23 cellular contexts compared by ENCODE assay signal in genomic region chr11:33043221-33043833, GRCh38. TPM values are rescaled to one million over a fixed set of nuclear protein-coding genes. Genes with fewer than 3 reads are reported as not detected.
DNase-seq lines count a peak whose midpoint lies in the region; ATAC-seq, FAIRE-seq and TF ChIP-seq lines count a peak whose summit lies in the region.
"Had no signal": no experiment of that assay in that cellular context is flagged by ENCODE, and none has a peak within 500 bp of the region (broad histone marks: within the 10 kb centered on the region; RNA-seq: fewer than 3 reads in every experiment).

No MANE protein-coding gene starts in this region.

- H3K9me2 ChIP-seq in Loucy (replicated peaks; ENCODE audit: low read depth, low read length), result no peaks in the 10 kb centered on the region

- H2AFZ ChIP-seq in Loucy (ENCODE audit: low read length) (no peak overlapping the region), astrocyte (ENCODE audit: low read depth, low read length) (no peak overlapping the region)
- H2AFZ ChIP-seq: neural progenitor cell had no signal

- H3K36me3 ChIP-seq in Loucy (ENCODE audit: insufficient read depth, low read length) (peaks cover 9% of the 10 kb centered on the region; the same call in 1 of the 2 replicates), astrocyte (ENCODE audit: insufficient read depth, low read length) (peaks cover 12% of the 10 kb centered on the region)
- H3K36me3 ChIP-seq: cardiac muscle cell, neural progenitor cell, prostate gland, thoracic aorta had no signal

- H3K27ac Mint-ChIP-seq in astrocyte (ENCODE audit: unreplicated experiment), result peak overlapping the region; percentile 18
- H3K27ac Mint-ChIP-seq in nephron, result peak overlapping the region in 2 of 3 experiments; percentile 12 to 25
- H3K27ac Mint-ChIP-seq in osteocyte (ENCODE audit: unreplicated experiment), result no peak overlapping the region
- H3K27ac Mint-ChIP-seq: CD4-positive, CD25-positive, alpha-beta regulatory T cell; dendritic cell treated with granulocyte-macrophage colony-stimulating factor and Interleukin-4, amounts not matched to agents 40 ng/mL and 50 ng/mL, for 4 days; neural progenitor cell had no signal

- H3K4me1 Mint-ChIP-seq in astrocyte (ENCODE audit: low read depth, unreplicated experiment), result peaks cover 8% of the 10 kb centered on the region
- peaks cover 11% of the 10 kb centered on the region for H3K4me1 Mint-ChIP-seq in nephron
- H3K4me1 Mint-ChIP-seq in osteocyte (ENCODE audit: unreplicated experiment), result peaks cover 23% of the 10 kb centered on the region

- H3K27me3 ChIP-seq in Loucy (ENCODE audit: insufficient read depth, low read length, poor library complexity, severe bottlenecking) (no peaks in the 10 kb centered on the region), astrocyte (ENCODE audit: insufficient read depth, low read length) (no peaks in the 10 kb centered on the region)
- H3K27me3 ChIP-seq: cardiac muscle cell, heart right ventricle had no signal

- H3K4me1 ChIP-seq in Loucy (ENCODE audit: insufficient read depth, low read length, poor library complexity, severe bottlenecking) (peaks cover 28% of the 10 kb centered on the region), astrocyte (ENCODE audit: insufficient read depth, low read length) (peaks cover 23% of the 10 kb centered on the region)
- H3K4me1 ChIP-seq: prostate gland had no signal

- no peak for TF ChIP-seq CTCF in Loucy (conservative IDR thresholded peaks at IDR 0.05; ENCODE audit: low read length)
- no peak for TF ChIP-seq CTCF in astrocyte (IDR thresholded peaks at IDR 0.05; ENCODE audit: insufficient read depth, low read depth, low read length)
- TF ChIP-seq CTCF in nephron (IDR thresholded peaks at IDR 0.05; ENCODE audit: unreplicated experiment in 3 of 3), result no peak
- TF ChIP-seq CTCF in osteocyte (IDR thresholded peaks at IDR 0.05), result no peak

- DNase-seq in ELR (ENCODE audit: low read depth), result peak; percentile 58
- DNase-seq in astrocyte (ENCODE audit: low read depth), result peak; percentile 49
- no peak for DNase-seq in inferior parietal cortex (ENCODE audit: extremely low spot score)
- no peak for DNase-seq in osteocyte (ENCODE audit: extremely low spot score, unreplicated experiment)
- DNase-seq: activated CD8-positive, alpha-beta memory T cell treated with anti-CD3 and anti-CD28 coated beads, Interleukin-2, amount 50 U/mL, for 4 hours; amniotic stem cell; CD4-positive, CD25-positive, alpha-beta regulatory T cell; heart right ventricle; Kasumi-1; left ventricle myocardium superior; NCI-H1105; NCI-H2029 treated with DMSO at 0.1 percent for 48 hours; NCI-H774; SIG-M5 had no signal

- H4K20me1 ChIP-seq in Loucy (ENCODE audit: insufficient read depth, low read length, poor library complexity, severe bottlenecking), result no peaks in the 10 kb centered on the region
- H4K20me1 ChIP-seq in astrocyte (ENCODE audit: insufficient read depth, low read length), result no peaks in the 10 kb centered on the region

- H3K27me3 Mint-ChIP-seq in astrocyte (ENCODE audit: low read depth, unreplicated experiment) (no peaks in the 10 kb centered on the region), nephron (ENCODE audit: low read depth) (no peaks in the 10 kb centered on the region), osteocyte (ENCODE audit: unreplicated experiment) (no peaks in the 10 kb centered on the region)
- H3K27me3 Mint-ChIP-seq: dendritic cell treated with granulocyte-macrophage colony-stimulating factor and Interleukin-4, amounts not matched to agents 40 ng/mL and 50 ng/mL, for 4 days had no signal

- H3K27ac ChIP-seq in astrocyte (ENCODE audit: low read depth, low read length), result peak overlapping the region; percentile 61
- H3K27ac ChIP-seq: cardiac muscle cell, heart right ventricle, neural progenitor cell, prostate gland, thoracic aorta had no signal

- H3K4me2 ChIP-seq in Loucy (ENCODE audit: low read depth, low read length, poor library complexity, severe bottlenecking) (peak overlapping the region; percentile 25), astrocyte (ENCODE audit: low read length) (peak overlapping the region; percentile 66)
- H3K4me2 ChIP-seq: neural progenitor cell had no signal

- H3K9ac ChIP-seq in Loucy (ENCODE audit: low read depth, low read length, poor library complexity, severe bottlenecking) (no peak overlapping the region), astrocyte (ENCODE audit: low read length) (peak overlapping the region; percentile 44)
- H3K9ac ChIP-seq: neural progenitor cell had no signal

- no peak for FAIRE-seq in astrocyte (lab: Jason Lieb, UNC)
- FAIRE-seq: G401.6 had no signal

- H3K4me3 Mint-ChIP-seq in astrocyte (ENCODE audit: unreplicated experiment) (no peak overlapping the region), nephron (peak overlapping the region in 1 of 3 experiments; percentile 27), osteocyte (ENCODE audit: unreplicated experiment) (no peak overlapping the region)
- H3K4me3 Mint-ChIP-seq: dendritic cell treated with granulocyte-macrophage colony-stimulating factor and Interleukin-4, amounts not matched to agents 40 ng/mL and 50 ng/mL, for 4 days; neural progenitor cell had no signal

- H3K79me2 ChIP-seq in Loucy (ENCODE audit: insufficient read depth, low read length), result peaks cover 33% of the 10 kb centered on the region
- peaks cover 21% of the 10 kb centered on the region for H3K79me2 ChIP-seq in astrocyte (ENCODE audit: insufficient read depth, low read length)

- peaks cover 21% of the 10 kb centered on the region for H3K36me3 Mint-ChIP-seq in astrocyte (ENCODE audit: low read depth, unreplicated experiment)
- peaks cover 46% of the 10 kb centered on the region for H3K36me3 Mint-ChIP-seq in nephron (ENCODE audit: low read depth)
- peaks cover 34% of the 10 kb centered on the region for H3K36me3 Mint-ChIP-seq in osteocyte (ENCODE audit: unreplicated experiment)

- no peaks in the 10 kb centered on the region for H3F3A ChIP-seq in Loucy (ENCODE audit: low read depth)

- H3K9me3 ChIP-seq in Loucy (ENCODE audit: insufficient read depth, low read depth, low read length) (no peaks in the 10 kb centered on the region), astrocyte (ENCODE audit: insufficient read depth, low read depth, low read length) (no peaks in the 10 kb centered on the region)
- H3K9me3 ChIP-seq: heart right ventricle, prostate gland, thoracic aorta had no signal

- no peak for ATAC-seq in HG03442 (IDR thresholded peaks at IDR 0.05; ENCODE audit: unreplicated experiment)
- ATAC-seq: heart right ventricle, left ventricle myocardium superior had no signal

- H3K4me3 ChIP-seq in Loucy (ENCODE audit: low read length, poor library complexity, severe bottlenecking) (no peak overlapping the region), astrocyte (ENCODE audit: insufficient read depth, low read depth, low read length) (no peak overlapping the region)
- H3K4me3 ChIP-seq: cardiac muscle cell, heart right ventricle, neural progenitor cell, prostate gland, thoracic aorta had no signal

- H3K9me3 Mint-ChIP-seq in astrocyte (ENCODE audit: unreplicated experiment), result peaks cover 5% of the 10 kb centered on the region
- no peaks in the 10 kb centered on the region for H3K9me3 Mint-ChIP-seq in nephron
- H3K9me3 Mint-ChIP-seq in osteocyte (ENCODE audit: unreplicated experiment), result peaks cover 4% of the 10 kb centered on the region
- H3K9me3 Mint-ChIP-seq: CD4-positive, CD25-positive, alpha-beta regulatory T cell; dendritic cell treated with granulocyte-macrophage colony-stimulating factor and Interleukin-4, amounts not matched to agents 40 ng/mL and 50 ng/mL, for 4 days had no signal

RNA-seq across cellular contexts. Expression of gene TCP11L1, which starts 4.0 kb away (rescaled TPM):
- 28.8 and 29.7 TPM in 2 replicates for total RNA-seq in astrocyte
- 24.2 and 26.2 TPM in 2 replicates for total RNA-seq in osteocyte

RNA-seq across cellular contexts. Expression of gene DEPDC7, which starts 27.6 kb away (rescaled TPM):
- 3.7 and 4.0 TPM in 2 replicates for total RNA-seq in astrocyte
- 2.9 and 3.7 TPM in 2 replicates for total RNA-seq in osteocyte

Comparison
In these comparisons a context has a peak if more than half of its experiments do, and no peak if none do; other contexts are left out.
1. DNase-seq: peak in ELR (single experiment) and astrocyte (single experiment); none in inferior parietal cortex (single experiment) and osteocyte (single experiment).